In genomic region chr11:65895482-65895981, GRCh38 we compare ENCODE assay signal across 1 cellular context.
TF ChIP-seq lines count a peak whose summit lies in the region.

No MANE protein-coding gene starts in this region.

TF ChIP-seq in A549, 52 proteins besides CTCF, POLR2A, EP300 and RAD21:
- no peak for TF ChIP-seq MAFK (IDR thresholded peaks at IDR 0.05; ENCODE audit: partially characterized antibody)
- 0 out of 2 replicates have a peak, but pooled peaks have one; percentile 11 for TF ChIP-seq HMGXB4 (CRISPR knock-in tag; IDR thresholded peaks at IDR 0.05; ENCODE audit: borderline replicate concordance)
- TF ChIP-seq TP53 (CRISPR knock-in tag; IDR thresholded peaks at IDR 0.05): 0 out of 2 replicates have a peak, but pooled peaks have one; percentile 81
- TF ChIP-seq KDM5A (IDR thresholded peaks at IDR 0.05): no peak
- TF ChIP-seq HOXA7 (CRISPR knock-in tag; IDR thresholded peaks at IDR 0.05): peak; percentile 74; the same call in 1 of the 2 replicates
- no peak for TF ChIP-seq REST (IDR thresholded peaks at IDR 0.05)
- no peak for TF ChIP-seq HES2 (IDR thresholded peaks at IDR 0.05)
- TF ChIP-seq FOSB (CRISPR knock-in tag; IDR thresholded peaks at IDR 0.05): peak; percentile 11
- peak; percentile 92; the same call in 1 of the 2 replicates for TF ChIP-seq POLR2AphosphoS2 (conservative IDR thresholded peaks at IDR 0.05; ENCODE audit: low read length)
- TF ChIP-seq PHF8 (IDR thresholded peaks at IDR 0.05; ENCODE audit: borderline replicate concordance, low read depth): no peak
